In the genomic region with DNA sequence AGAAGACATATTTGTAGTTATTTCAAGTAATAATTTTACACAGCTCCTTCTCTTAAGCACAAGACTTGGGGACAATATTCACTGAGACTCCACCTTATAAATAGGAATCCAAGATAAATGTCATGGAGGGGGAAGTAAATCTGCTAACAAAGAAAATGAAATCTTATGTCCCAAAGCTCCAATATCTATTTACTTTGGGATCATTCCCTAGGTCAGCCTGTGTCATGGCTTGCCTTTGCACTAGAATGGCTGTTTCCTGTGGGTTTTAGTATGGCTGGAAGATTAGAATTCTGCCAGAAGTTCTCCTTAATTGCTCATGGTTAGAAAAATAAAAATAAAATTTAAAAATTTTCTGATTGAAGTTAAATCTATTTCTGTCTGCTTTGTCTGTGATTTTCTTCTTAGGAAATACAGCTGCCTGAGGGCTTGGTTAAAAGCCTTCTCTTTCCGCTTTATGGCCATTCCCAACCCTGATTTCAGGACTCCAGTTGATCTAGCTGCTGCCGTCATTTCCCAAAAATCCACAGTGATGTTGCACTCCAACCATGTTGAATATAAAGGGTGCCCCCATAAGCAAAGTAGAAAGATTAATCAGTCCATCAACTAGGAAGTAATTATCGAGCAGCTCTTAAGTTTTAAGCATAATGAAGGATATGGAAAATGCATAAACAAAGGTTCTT, we compare ENCODE assay signal across 25 cellular contexts.
"Had no signal": no experiment of that assay in that cellular context is flagged by ENCODE, and none has a peak within 500 bp of the region (broad histone marks: within the 10 kb centered on the region; RNA-seq: fewer than 3 reads in every experiment).

No MANE protein-coding gene starts in this region.

- H3K36me3 ChIP-seq: pancreas, prostate gland, right lobe of liver, stomach, thyroid gland, transverse colon, upper lobe of left lung, vagina had no signal

- H3K9me3 ChIP-seq: pancreas, prostate gland, stomach, testis, thyroid gland, transverse colon, upper lobe of left lung, vagina had no signal

- H3K27me3 ChIP-seq: pancreas, right lobe of liver, stomach, testis, thyroid gland, transverse colon, upper lobe of left lung, vagina had no signal

- ATAC-seq: left lobe of liver; naive thymus-derived CD8-positive, alpha-beta T cell; pancreas; right lobe of liver; stimulated activated naive B cell treated with anti-CD40 and anti-IgM and Interleukin-4, amounts not matched to agents 10 μg/mL and 1 μg/mL and 100 μg/mL, for 72 hours; stimulated activated naive CD8-positive, alpha-beta T cell treated with anti-CD3 and anti-CD28 coated beads, Interleukin-15, Interleukin-2, amounts not matched to agents 100 U/mL and 50 U/mL, for 24 hours had no signal

- H3K27ac ChIP-seq: pancreas, prostate gland, right lobe of liver, stomach, testis, thyroid gland, transverse colon, upper lobe of left lung, vagina had no signal

- DNase-seq: hippocampal formation; kidney glomerular epithelial cell; left cardiac atrium; naive thymus-derived CD8-positive, alpha-beta T cell; nucleus accumbens; pancreas; posterior cingulate gyrus; retina; right lobe of liver; stimulated activated CD4-positive, alpha-beta T cell treated with anti-CD3 and anti-CD28 coated beads, Interleukin-12 subunit alpha, Interleukin-12 subunit beta, amount 100 ng/mL, for 4 hours; stimulated activated CD4-positive, alpha-beta T cell treated with anti-CD3 and anti-CD28 coated beads, Interleukin-15, amount 100 ng/mL, for 24 hours; stimulated activated CD4-positive, alpha-beta T cell treated with anti-CD3 and anti-CD28 coated beads, Interleukin-2, amount 100 ng/mL, for 24 hours; stimulated activated CD4-positive, alpha-beta T cell treated with anti-CD3 and anti-CD28 coated beads, Interleukin-4, amount 100 ng/mL, for 1 hour; stimulated activated naive B cell treated with anti-CD40 and anti-IgM and Interleukin-4, amounts not matched to agents 10 μg/mL and 1 μg/mL and 100 μg/mL, for 72 hours; stimulated activated naive CD8-positive, alpha-beta T cell treated with anti-CD3 and anti-CD28 coated beads, Interleukin-15, Interleukin-2, amounts not matched to agents 100 U/mL and 50 U/mL, for 24 hours; stomach; testis; thyroid gland; transverse colon; upper lobe of left lung had no signal

- H3K4me3 ChIP-seq: lung, pancreas, prostate gland, right lobe of liver, skin epidermis, stomach, testis, thyroid gland, transverse colon, upper lobe of left lung, vagina had no signal

- H3K4me1 ChIP-seq: pancreas, prostate gland, right lobe of liver, stomach, testis, thyroid gland, transverse colon, vagina had no signal
